ENCODE assay signal across 8 cellular contexts in the genomic region with DNA sequence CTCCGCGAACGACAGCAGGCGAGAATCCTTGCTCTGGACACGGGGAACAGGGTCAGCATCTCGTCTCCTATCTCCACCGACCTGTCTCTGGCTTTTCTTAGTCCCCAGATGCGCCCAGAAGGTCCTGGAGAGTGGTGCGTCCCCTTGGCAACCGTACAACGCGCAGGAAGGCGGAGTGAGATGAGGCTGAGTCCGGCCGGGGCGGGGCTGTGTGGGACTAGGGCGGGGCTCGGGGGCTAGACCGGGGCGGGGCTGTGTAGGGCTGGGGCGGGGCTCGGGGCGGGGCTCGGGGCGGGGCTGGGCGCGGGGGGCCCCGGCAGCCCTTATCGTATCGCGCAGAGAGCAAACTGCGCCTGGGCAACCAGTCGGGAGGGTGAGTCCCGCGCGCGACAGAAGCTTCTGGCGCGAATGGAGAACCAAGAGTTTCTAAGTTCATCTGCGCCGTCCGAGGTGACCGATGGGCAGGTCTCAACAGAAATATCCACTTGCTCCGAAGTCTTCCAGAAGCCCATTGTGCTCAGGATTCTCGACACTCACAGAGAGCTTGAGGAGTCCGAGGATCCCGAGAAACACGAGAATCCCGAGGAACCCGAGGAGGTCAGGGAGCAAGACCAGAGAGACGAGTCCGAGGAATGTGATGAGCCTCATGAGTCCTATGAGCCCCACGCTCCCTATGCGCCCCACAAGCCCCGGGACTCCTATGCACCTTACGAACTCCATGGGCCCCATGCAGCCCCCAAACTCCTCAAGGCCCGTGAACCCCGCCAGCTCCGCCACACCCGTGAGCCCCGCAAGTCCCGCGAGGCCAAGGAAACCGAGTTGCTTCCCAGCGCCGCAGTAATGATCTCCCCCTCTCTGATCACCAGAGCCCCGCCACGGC. TPM values are rescaled to one million over a fixed set of nuclear protein-coding genes. Genes with fewer than 3 reads are reported as not detected.
DNase-seq lines count a peak whose midpoint lies in the region; ATAC-seq lines count a peak whose summit lies in the region.

No MANE protein-coding gene starts in this region.

- peak; percentile 95 for DNase-seq in AG08396 (ENCODE audit: low spot score)
- DNase-seq in NCI-H748 (lab: John Stamatoyannopoulos, UW; ENCODE audit: unreplicated experiment), result peak; percentile 83
- peak; percentile 85 for DNase-seq in activated CD8-positive, alpha-beta T cell treated with anti-CD3 and anti-CD28 coated beads, Interleukin-2, amount 10 ng/mL, durations not matched to agents 7 days and 5 days
- peak; percentile 54 to 72 (median 66) for DNase-seq in effector memory CD8-positive, alpha-beta T cell
- DNase-seq in memory B cell (ENCODE audit: low spot score in 2 of 2), result peak; percentile 61 to 65
- peak; percentile 61 to 82 (median 67) for DNase-seq in stimulated activated CD4-positive, alpha-beta T cell treated with anti-CD3 and anti-CD28 coated beads, TNF-alpha, amount 100 ng/mL, for 24 hours (ENCODE audit: low read depth in 3 of 3)

- no peaks in the 10 kb centered on the region for H3K4me1 Mint-ChIP-seq in activated CD8-positive, alpha-beta T cell treated with anti-CD3 and anti-CD28 coated beads, Interleukin-2, amount 10 ng/mL, durations not matched to agents 7 days and 5 days (ENCODE audit: low read depth)
- no peaks in the 10 kb centered on the region for H3K4me1 Mint-ChIP-seq in effector memory CD8-positive, alpha-beta T cell (ENCODE audit: low read depth in 2 of 2)
- no peaks in the 10 kb centered on the region for H3K4me1 Mint-ChIP-seq in memory B cell

- no peaks in the 10 kb centered on the region for H3K9me3 Mint-ChIP-seq in activated CD8-positive, alpha-beta T cell treated with anti-CD3 and anti-CD28 coated beads, Interleukin-2, amount 10 ng/mL, durations not matched to agents 7 days and 5 days (ENCODE audit: insufficient read depth)
- no peaks in the 10 kb centered on the region for H3K9me3 Mint-ChIP-seq in effector memory CD8-positive, alpha-beta T cell
- H3K9me3 Mint-ChIP-seq in memory B cell, result no peaks in the 10 kb centered on the region

- H3K27ac Mint-ChIP-seq in activated CD8-positive, alpha-beta T cell treated with anti-CD3 and anti-CD28 coated beads, Interleukin-2, amount 10 ng/mL, durations not matched to agents 7 days and 5 days, result no peak overlapping the region
- no peak overlapping the region for H3K27ac Mint-ChIP-seq in effector memory CD8-positive, alpha-beta T cell
- no peak overlapping the region for H3K27ac Mint-ChIP-seq in memory B cell

- CTCF ChIA-PET in activated CD8-positive, alpha-beta T cell treated with anti-CD3 and anti-CD28 coated beads, Interleukin-2, amount 10 ng/mL, durations not matched to agents 7 days and 5 days (lab: Charles Lee), result interaction anchor here (1.7 kb wide), 1 partner anchor 14 kb away, joined by 5 read pairs; no protein-coding TSS in a partner anchor

- peak; percentile 90 for ATAC-seq in GM19023 (IDR thresholded peaks at IDR 0.05; ENCODE audit: unreplicated experiment)
- peak; percentile 96 for ATAC-seq in HG03175 (IDR thresholded peaks at IDR 0.05; ENCODE audit: unreplicated experiment)
- ATAC-seq in activated CD8-positive, alpha-beta T cell treated with anti-CD3 and anti-CD28 coated beads, Interleukin-2, amount 10 ng/mL, durations not matched to agents 7 days and 5 days, result peak; percentile 98
- peak; percentile 96 for ATAC-seq in effector memory CD8-positive, alpha-beta T cell (replicated peaks)
- ATAC-seq in memory B cell (ENCODE audit: low read depth), result peak; percentile 98

- H3K36me3 Mint-ChIP-seq in activated CD8-positive, alpha-beta T cell treated with anti-CD3 and anti-CD28 coated beads, Interleukin-2, amount 10 ng/mL, durations not matched to agents 7 days and 5 days (ENCODE audit: low read depth), result no peaks in the 10 kb centered on the region
- no peaks in the 10 kb centered on the region for H3K36me3 Mint-ChIP-seq in effector memory CD8-positive, alpha-beta T cell (ENCODE audit: insufficient read depth)
- no peaks in the 10 kb centered on the region for H3K36me3 Mint-ChIP-seq in memory B cell

- H3K4me3 Mint-ChIP-seq in activated CD8-positive, alpha-beta T cell treated with anti-CD3 and anti-CD28 coated beads, Interleukin-2, amount 10 ng/mL, durations not matched to agents 7 days and 5 days, result peak overlapping the region; percentile 44
- H3K4me3 Mint-ChIP-seq in effector memory CD8-positive, alpha-beta T cell, result no peak overlapping the region
- H3K4me3 Mint-ChIP-seq in memory B cell, result no peak overlapping the region

- POLR2A ChIA-PET in activated CD8-positive, alpha-beta T cell treated with anti-CD3 and anti-CD28 coated beads, Interleukin-2, amount 10 ng/mL, durations not matched to agents 7 days and 5 days (lab: Charles Lee), result interaction anchor here (1.3 to 1.4 kb wide), 2 partner anchors 95 to 143 kb away, joined by 3 to 7 read pairs; a partner anchor contains a TSS

- H3K27me3 Mint-ChIP-seq in activated CD8-positive, alpha-beta T cell treated with anti-CD3 and anti-CD28 coated beads, Interleukin-2, amount 10 ng/mL, durations not matched to agents 7 days and 5 days (ENCODE audit: low read depth), result peaks cover 23% of the 10 kb centered on the region
- no peaks in the 10 kb centered on the region for H3K27me3 Mint-ChIP-seq in effector memory CD8-positive, alpha-beta T cell
- H3K27me3 Mint-ChIP-seq in memory B cell, result peaks cover 5% of the 10 kb centered on the region

RNA-seq across cellular contexts. Expression of a gene that starts 24.9 kb away (rescaled TPM):
- total RNA-seq in activated CD8-positive, alpha-beta T cell treated with anti-CD3 and anti-CD28 coated beads, Interleukin-2, amount 10 ng/mL, durations not matched to agents 7 days and 5 days, result under 1 TPM; 0.16 to 0.18 TPM

Comparison
In these comparisons a context has a peak if more than half of its experiments do, and no peak if none do; other contexts are left out.
1. Peak in every context shown above with its lines: DNase-seq and ATAC-seq.